12 cellular contexts compared by ENCODE assay signal in the genomic region with DNA sequence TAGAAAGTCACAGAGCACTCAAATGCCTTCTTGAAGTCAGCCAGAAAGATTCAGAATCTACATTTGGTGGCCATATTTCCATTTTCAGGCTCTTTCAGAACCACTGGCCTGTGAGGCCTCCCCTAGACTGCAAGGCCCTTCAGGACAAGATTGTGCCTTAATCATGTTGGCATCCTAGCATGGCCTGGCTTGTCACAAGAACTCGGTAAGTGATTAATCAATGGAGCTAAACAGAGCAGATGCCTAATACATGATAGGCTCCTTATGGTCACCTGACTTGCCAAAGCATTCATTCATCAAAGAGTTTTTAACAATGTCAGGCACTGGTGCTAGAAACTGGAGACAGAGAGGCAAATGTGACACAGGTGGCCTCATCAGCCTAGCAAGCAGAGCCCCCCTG.
"Had no signal": no experiment of that assay in that cellular context is flagged by ENCODE, and none has a peak within 500 bp of the region (broad histone marks: within the 10 kb centered on the region; RNA-seq: fewer than 3 reads in every experiment).

No MANE protein-coding gene starts in this region.

- H3K27ac ChIP-seq: SK-N-MC had no signal

- H3K4me3 ChIP-seq: SK-N-MC had no signal

- ATAC-seq: effector memory CD8-positive, alpha-beta T cell; left lobe of liver; stimulated activated effector memory CD8-positive, alpha-beta T cell treated with anti-CD3 and anti-CD28 coated beads, Interleukin-12 subunit alpha, Interleukin-12 subunit beta, amount 100 ng/mL, for 72 hours had no signal

- DNase-seq: activated CD4-positive, alpha-beta T cell treated with anti-CD3 and anti-CD28 coated beads, Interleukin-2, amount 10 ng/mL, durations not matched to agents 7 days and 5 days; activated CD8-positive, alpha-beta memory T cell treated with anti-CD3 and anti-CD28 coated beads for 24 hours; activated naive CD8-positive, alpha-beta T cell treated with anti-CD3 and anti-CD28 coated beads for 36 hours; amygdala; dermis blood vessel endothelial cell; effector memory CD8-positive, alpha-beta T cell; islet precursor cell; stimulated activated CD4-positive, alpha-beta T cell treated with anti-CD3 and anti-CD28 coated beads, Interleukin-12 subunit alpha, Interleukin-12 subunit beta, amount 100 ng/mL, for 4 hours; trophoblast cell had no signal
